In genomic region chr17:43159232-43159631, GRCh38 we compare ENCODE assay signal across 1 cellular context.
TF ChIP-seq lines count a peak whose summit lies in the region.

No MANE protein-coding gene starts in this region.

TF ChIP-seq in K562, 482 proteins besides CTCF, POLR2A, EP300 and RAD21:
- 0 out of 2 replicates have a peak, but pooled peaks have one; percentile 23 for TF ChIP-seq POLR2G (IDR thresholded peaks at IDR 0.05; ENCODE audit: low read depth, low read length)
